In genomic region chr4:10102981-10103330, GRCh38 we compare ENCODE assay signal across 12 cellular contexts. TPM values are rescaled to one million over a fixed set of nuclear protein-coding genes. Genes with fewer than 3 reads are reported as not detected.
DNase-seq lines count a peak whose midpoint lies in the region; TF ChIP-seq lines count a peak whose summit lies in the region.
"Had no signal": no experiment of that assay in that cellular context is flagged by ENCODE, and none has a peak within 500 bp of the region (broad histone marks: within the 10 kb centered on the region; RNA-seq: fewer than 3 reads in every experiment).

No MANE protein-coding gene starts in this region.

- H3K4me3 Mint-ChIP-seq in activated naive CD8-positive, alpha-beta T cell treated with anti-CD3 and anti-CD28 coated beads for 36 hours = no peak overlapping the region
- no peak overlapping the region for H3K4me3 Mint-ChIP-seq in nephron progenitor cell

- no peaks in the 10 kb centered on the region for H3K9me3 ChIP-seq in BLaER1 treated with 17β-estradiol and CSF1 and Interleukin-3, amounts not matched to agents 10 nM and 100 nM (replicated peaks in 1 of 11)

- peak overlapping the region in 1 of 11 experiments; percentile 71; a peak in 1 of 22 replicates for H3K27ac ChIP-seq in BLaER1 treated with 17β-estradiol and CSF1 and Interleukin-3, amounts not matched to agents 10 nM and 100 nM

- DNase-seq in COLO668 (lab: John Stamatoyannopoulos, UW; ENCODE audit: unreplicated experiment) (peak; percentile 6), nephron progenitor cell (no peak), NCI-H446 treated with DMSO at 0.1 percent for 48 hours (lab: John Stamatoyannopoulos, UW) (no peak), NCI-H1436 treated with DMSO at 0.1 percent for 48 hours (lab: John Stamatoyannopoulos, UW) (no peak), cerebellum (ENCODE audit: low spot score) (no peak), NCI-H446 (lab: John Stamatoyannopoulos, UW) (no peak)
- no peak for DNase-seq in activated naive CD8-positive, alpha-beta T cell treated with anti-CD3 and anti-CD28 coated beads for 36 hours
- DNase-seq: effector CD8-positive, alpha-beta T cell; mesendoderm; NCI-H2171 had no signal

- peak overlapping the region; percentile 75 to 97 (median 87) for H3K4me2 ChIP-seq in BLaER1 treated with 17β-estradiol and CSF1 and Interleukin-3, amounts not matched to agents 10 nM and 100 nM

- H3K4me1 Mint-ChIP-seq in activated naive CD8-positive, alpha-beta T cell treated with anti-CD3 and anti-CD28 coated beads for 36 hours = peaks cover 96% of the 10 kb centered on the region
- H3K4me1 Mint-ChIP-seq in nephron progenitor cell = peaks cover 74% of the 10 kb centered on the region

- H3K9ac ChIP-seq in BLaER1 treated with 17β-estradiol and CSF1 and Interleukin-3, amounts not matched to agents 10 nM and 100 nM = peak overlapping the region in 6 of 11 experiments; percentile 8 to 65 (median 40); a peak in 5 of 22 replicates

- H3K4me3 ChIP-seq in BLaER1 treated with 17β-estradiol and CSF1 and Interleukin-3, amounts not matched to agents 10 nM and 100 nM = no peak overlapping the region

- H3K36me3 ChIP-seq in BLaER1 treated with 17β-estradiol and CSF1 and Interleukin-3, amounts not matched to agents 10 nM and 100 nM = peaks cover 62 to 98% (median 87%) of the 10 kb centered on the region in 11 experiments

- no peaks in the 10 kb centered on the region for H3K27me3 ChIP-seq in BLaER1 treated with 17β-estradiol and CSF1 and Interleukin-3, amounts not matched to agents 10 nM and 100 nM

- peaks cover 93 to 100% (median 98%) of the 10 kb centered on the region in 11 experiments for H4K20me1 ChIP-seq in BLaER1 treated with 17β-estradiol and CSF1 and Interleukin-3, amounts not matched to agents 10 nM and 100 nM

- peaks cover 65% of the 10 kb centered on the region for H3K36me3 Mint-ChIP-seq in activated naive CD8-positive, alpha-beta T cell treated with anti-CD3 and anti-CD28 coated beads for 36 hours
- H3K36me3 Mint-ChIP-seq in nephron progenitor cell (ENCODE audit: low read depth) = peaks cover 50% of the 10 kb centered on the region

- no peaks in the 10 kb centered on the region for H3K9me3 Mint-ChIP-seq in activated naive CD8-positive, alpha-beta T cell treated with anti-CD3 and anti-CD28 coated beads for 36 hours
- no peaks in the 10 kb centered on the region for H3K9me3 Mint-ChIP-seq in nephron progenitor cell
- H3K9me3 Mint-ChIP-seq: IgD-negative memory B cell had no signal

- peak overlapping the region; percentile 59 for H3K27ac Mint-ChIP-seq in activated naive CD8-positive, alpha-beta T cell treated with anti-CD3 and anti-CD28 coated beads for 36 hours
- peak overlapping the region; percentile 97 for H3K27ac Mint-ChIP-seq in nephron progenitor cell

- TF ChIP-seq CTCF in nephron progenitor cell (IDR thresholded peaks at IDR 0.05) = no peak

- H3K27me3 Mint-ChIP-seq in activated naive CD8-positive, alpha-beta T cell treated with anti-CD3 and anti-CD28 coated beads for 36 hours = no peaks in the 10 kb centered on the region
- H3K27me3 Mint-ChIP-seq in nephron progenitor cell (ENCODE audit: low read depth, poor library complexity) = no peaks in the 10 kb centered on the region
- H3K27me3 Mint-ChIP-seq: IgD-negative memory B cell had no signal

- peaks cover 95 to 100% (median 98%) of the 10 kb centered on the region in 10 experiments for H3K4me1 ChIP-seq in BLaER1 treated with 17β-estradiol and CSF1 and Interleukin-3, amounts not matched to agents 10 nM and 100 nM

RNA-seq across cellular contexts. Expression of gene WDR1, which starts 13.6 kb away (rescaled TPM):
- 100 to 1,000 TPM; 372 to 385 TPM for total RNA-seq in activated naive CD8-positive, alpha-beta T cell treated with anti-CD3 and anti-CD28 coated beads for 36 hours
- total RNA-seq in cerebellum = 54.0 TPM
